10 cellular contexts compared by ENCODE assay signal in genomic region chr5:111229871-111230812, GRCh38. TPM values are rescaled to one million over a fixed set of nuclear protein-coding genes. Genes with fewer than 3 reads are reported as not detected.
DNase-seq lines count a peak whose midpoint lies in the region; ATAC-seq and TF ChIP-seq lines count a peak whose summit lies in the region.
"Had no signal": no experiment of that assay in that cellular context is flagged by ENCODE, and none has a peak within 500 bp of the region (broad histone marks: within the 10 kb centered on the region; RNA-seq: fewer than 3 reads in every experiment).

No MANE protein-coding gene starts in this region.

- peak; percentile 51 for ATAC-seq in HG02763 (IDR thresholded peaks at IDR 0.05; ENCODE audit: unreplicated experiment)

- H3K4me1 Mint-ChIP-seq in activated T-cell treated with anti-CD3 and anti-CD28 coated beads, Interleukin-2, amount 50 U/mL, for 24 hours (ENCODE audit: low read depth): peaks cover 91% of the 10 kb centered on the region
- peaks cover 77% of the 10 kb centered on the region for H3K4me1 Mint-ChIP-seq in stimulated activated naive CD8-positive, alpha-beta T cell treated with anti-CD3 and anti-CD28 coated beads, Interleukin-15, Interleukin-2, amounts not matched to agents 100 ng/mL and 50 ng/mL, for 24 hours (ENCODE audit: low read depth)

- H2AFZ ChIP-seq in smooth muscle cell (ENCODE audit: low read depth): no peak overlapping the region

- no peaks in the 10 kb centered on the region for H3K27me3 ChIP-seq in Peyer's patch
- peaks cover 0 to 10% of the 10 kb centered on the region in 2 donors for H3K27me3 ChIP-seq in tibial nerve
- H3K27me3 ChIP-seq in smooth muscle cell (ENCODE audit: low read depth): peaks cover 13% of the 10 kb centered on the region

- no peaks in the 10 kb centered on the region for H3K27me3 Mint-ChIP-seq in activated T-cell treated with anti-CD3 and anti-CD28 coated beads, Interleukin-2, amount 50 U/mL, for 24 hours
- H3K27me3 Mint-ChIP-seq in stimulated activated naive CD8-positive, alpha-beta T cell treated with anti-CD3 and anti-CD28 coated beads, Interleukin-15, Interleukin-2, amounts not matched to agents 100 ng/mL and 50 ng/mL, for 24 hours: no peaks in the 10 kb centered on the region

- H3K4me1 ChIP-seq in Peyer's patch (peaks cover 0 to 10% (median 0%) of the 10 kb centered on the region in 4 donors), tibial nerve (peaks cover 0 to 4% (median under 1%) of the 10 kb centered on the region in 4 donors), smooth muscle cell (ENCODE audit: low read depth) (no peaks in the 10 kb centered on the region)

- no peak overlapping the region for H3K4me2 ChIP-seq in smooth muscle cell

- H3K4me3 Mint-ChIP-seq in activated T-cell treated with anti-CD3 and anti-CD28 coated beads, Interleukin-2, amount 50 U/mL, for 24 hours: peak overlapping the region; percentile 74
- H3K4me3 Mint-ChIP-seq in stimulated activated naive CD8-positive, alpha-beta T cell treated with anti-CD3 and anti-CD28 coated beads, Interleukin-15, Interleukin-2, amounts not matched to agents 100 ng/mL and 50 ng/mL, for 24 hours: peak overlapping the region; percentile 83

- no peak for DNase-seq in activated T-cell treated with anti-CD3 and anti-CD28 coated beads, Interleukin-2, amount 50 U/mL, for 24 hours
- DNase-seq in activated T-cell treated with anti-CD3 and anti-CD28 coated beads, Interleukin-2, amount 50 U/mL, for 48 hours: no peak
- DNase-seq in Peyer's patch (no peak), tibial nerve (ENCODE audit: low spot score in 2 of 2) (no peak), smooth muscle cell (lab: John Stamatoyannopoulos, UW; ENCODE audit: unreplicated experiment) (no peak), SKM-1 treated with dmso at 0.1 percent for 144 hours (lab: John Stamatoyannopoulos, UW; ENCODE audit: unreplicated experiment) (no peak)
- DNase-seq: mesenchymal stem cell had no signal

- WGBS in tibial nerve, 2 donors: 84 to 88% methylated on average over 4 of the region's 4 CpGs
- 86% methylated on average over 4 of the region's 4 CpGs for WGBS in smooth muscle cell (ENCODE audit: low lambda C conversion rate)

- no peaks in the 10 kb centered on the region for H4K20me1 ChIP-seq in smooth muscle cell (ENCODE audit: low read depth)

- peak overlapping the region; percentile 95 for H3K27ac Mint-ChIP-seq in activated T-cell treated with anti-CD3 and anti-CD28 coated beads, Interleukin-2, amount 50 U/mL, for 24 hours
- H3K27ac Mint-ChIP-seq in stimulated activated naive CD8-positive, alpha-beta T cell treated with anti-CD3 and anti-CD28 coated beads, Interleukin-15, Interleukin-2, amounts not matched to agents 100 ng/mL and 50 ng/mL, for 24 hours: peak overlapping the region; percentile 81

- H3K27ac ChIP-seq in Peyer's patch: peak overlapping the region; percentile 48 to 70 (median 67)
- H3K27ac ChIP-seq in tibial nerve: peak overlapping the region in 1 of 4 donors; percentile 46
- no peak overlapping the region for H3K27ac ChIP-seq in smooth muscle cell (ENCODE audit: low read depth)

- TF ChIP-seq POLR2A in Peyer's patch (IDR thresholded peaks at IDR 0.05): no peak
- no peak for TF ChIP-seq POLR2A in tibial nerve (IDR thresholded peaks at IDR 0.05)

- TF ChIP-seq CTCF in Peyer's patch (IDR thresholded peaks at IDR 0.05) (no peak), tibial nerve (IDR thresholded peaks at IDR 0.05) (no peak), smooth muscle cell (IDR thresholded peaks at IDR 0.05; ENCODE audit: borderline replicate concordance, insufficient read depth, poor library complexity, severe bottlenecking) (no peak)

- H3F3A ChIP-seq in smooth muscle cell (ENCODE audit: low read depth): no peaks in the 10 kb centered on the region

- no peaks in the 10 kb centered on the region for H3K36me3 ChIP-seq in Peyer's patch
- no peaks in the 10 kb centered on the region for H3K36me3 ChIP-seq in tibial nerve
- H3K36me3 ChIP-seq in smooth muscle cell (ENCODE audit: low read depth): no peaks in the 10 kb centered on the region

- H3K9ac ChIP-seq in smooth muscle cell (ENCODE audit: low read depth): no peak overlapping the region

- no peaks in the 10 kb centered on the region for H3K9me3 Mint-ChIP-seq in activated T-cell treated with anti-CD3 and anti-CD28 coated beads, Interleukin-2, amount 50 U/mL, for 24 hours
- no peaks in the 10 kb centered on the region for H3K9me3 Mint-ChIP-seq in stimulated activated naive CD8-positive, alpha-beta T cell treated with anti-CD3 and anti-CD28 coated beads, Interleukin-15, Interleukin-2, amounts not matched to agents 100 ng/mL and 50 ng/mL, for 24 hours

- H3K9me3 ChIP-seq in Peyer's patch (no peaks in the 10 kb centered on the region), tibial nerve (no peaks in the 10 kb centered on the region), smooth muscle cell (replicated peaks; ENCODE audit: low read depth) (no peaks in the 10 kb centered on the region)

- H3K4me3 ChIP-seq in Peyer's patch: no peak overlapping the region
- H3K4me3 ChIP-seq in tibial nerve: no peak overlapping the region
- H3K4me3 ChIP-seq in smooth muscle cell: no peak overlapping the region
- H3K4me3 ChIP-seq: skin epidermis had no signal

- no peaks in the 10 kb centered on the region for H3K79me2 ChIP-seq in smooth muscle cell (ENCODE audit: low read depth)

- H3K36me3 Mint-ChIP-seq in activated T-cell treated with anti-CD3 and anti-CD28 coated beads, Interleukin-2, amount 50 U/mL, for 24 hours (ENCODE audit: low read depth): peaks cover 26% of the 10 kb centered on the region
- peaks cover 7% of the 10 kb centered on the region for H3K36me3 Mint-ChIP-seq in stimulated activated naive CD8-positive, alpha-beta T cell treated with anti-CD3 and anti-CD28 coated beads, Interleukin-15, Interleukin-2, amounts not matched to agents 100 ng/mL and 50 ng/mL, for 24 hours (ENCODE audit: low read depth)

- no peak for TF ChIP-seq EP300 in tibial nerve (IDR thresholded peaks at IDR 0.05)

RNA-seq across cellular contexts. Expression of gene CAMK4, which starts 6.0 kb away (rescaled TPM):
- total RNA-seq in Peyer's patch (10 to 100 TPM in 1 of 4 donors, 1 to 10 TPM in 3; 3.5 to 38.8 (median 6.2) TPM), tibial nerve (1 to 10 TPM in 3 of 4 donors, under 1 TPM in 1; 0.66 to 5.5 (median 2.8) TPM), smooth muscle cell (0.85 and 3.6 TPM in 2 replicates)
- polyA plus RNA-seq in smooth muscle cell: 0.82 and 1.1 TPM in 2 replicates
